8 cellular contexts compared by ENCODE assay signal in genomic region chr4:6641164-6641970, GRCh38. TPM values are rescaled to one million over a fixed set of nuclear protein-coding genes. Genes with fewer than 3 reads are reported as not detected.
A peak's percentile ranks its signal among the peaks of the same experiment; 100 is the strongest.
DNase-seq lines count a peak whose midpoint lies in the region; ATAC-seq and TF ChIP-seq lines count a peak whose summit lies in the region.

No MANE protein-coding gene starts in this region.

- peak overlapping the region; percentile 96 for H3K27ac ChIP-seq in 22Rv1

- peak overlapping the region; percentile 100 for H3K4me3 Mint-ChIP-seq in central memory CD8-positive, alpha-beta T cell

- ATAC-seq in GM18873 (IDR thresholded peaks at IDR 0.05; ENCODE audit: low FRiP score, unreplicated experiment): peak; percentile 18
- peak; percentile 33 for ATAC-seq in HG03159 (IDR thresholded peaks at IDR 0.05; ENCODE audit: unreplicated experiment)
- ATAC-seq in central memory CD8-positive, alpha-beta T cell (replicated peaks; ENCODE audit: extremely low read depth, poor library complexity, severe bottlenecking): peak; percentile 59
- peak; percentile 66 for ATAC-seq in left colon

- peak overlapping the region; percentile 100 for H3K27ac Mint-ChIP-seq in central memory CD8-positive, alpha-beta T cell (ENCODE audit: low read depth)

- peaks cover 41% of the 10 kb centered on the region for H3K36me3 Mint-ChIP-seq in central memory CD8-positive, alpha-beta T cell (ENCODE audit: insufficient read depth)

- peaks cover 40% of the 10 kb centered on the region for H3K4me1 Mint-ChIP-seq in central memory CD8-positive, alpha-beta T cell

- no peaks in the 10 kb centered on the region for H3K27me3 Mint-ChIP-seq in central memory CD8-positive, alpha-beta T cell

- no peaks in the 10 kb centered on the region for H3K9me3 Mint-ChIP-seq in central memory CD8-positive, alpha-beta T cell

- DNase-seq in T-helper 22 cell (ENCODE audit: low read depth): peak; percentile 31
- peak; percentile 23 to 31 for DNase-seq in central memory CD8-positive, alpha-beta T cell (ENCODE audit: low spot score in 2 of 2)
- peak; percentile 58 to 70 for DNase-seq in left colon
- peak; percentile 47 for DNase-seq in stimulated activated CD4-positive, alpha-beta T cell treated with anti-CD3 and anti-CD28 coated beads, Interleukin-4, amount 100 ng/mL, for 24 hours
- no peak for DNase-seq in UCSD-AML1 (lab: John Stamatoyannopoulos, UW; ENCODE audit: unreplicated experiment)

- no peak for TF ChIP-seq CTCF in 22Rv1 (IDR thresholded peaks at IDR 0.05)

- intact Hi-C loops in left colon (cut with DNase I, micrococcal nuclease): no loop called here

RNA-seq across cellular contexts. Expression of gene MRFAP1, which starts 0.9 kb away (rescaled TPM):
- 100 to 1,000 TPM; 168 to 169 TPM for total RNA-seq in left colon

RNA-seq across cellular contexts. Expression of gene S100P, which starts 52.3 kb away (rescaled TPM):
- 100 to 1,000 TPM; 136 to 390 TPM for total RNA-seq in left colon
